Comparison of ENCODE assay signal across 14 cellular contexts in genomic region chr11:122709042-122709760, GRCh38. TPM values are rescaled to one million over a fixed set of nuclear protein-coding genes. Genes with fewer than 3 reads are reported as not detected.
DNase-seq lines count a peak whose midpoint lies in the region; ATAC-seq and TF ChIP-seq lines count a peak whose summit lies in the region.
"Had no signal": no experiment of that assay in that cellular context is flagged by ENCODE, and none has a peak within 500 bp of the region (broad histone marks: within the 10 kb centered on the region; RNA-seq: fewer than 3 reads in every experiment).

No MANE protein-coding gene starts in this region.

- no peak for DNase-seq in activated naive CD8-positive, alpha-beta T cell treated with anti-CD3 and anti-CD28 coated beads, Interleukin-2, amount 50 U/mL, for 24 hours
- no peak for DNase-seq in activated naive CD8-positive, alpha-beta T cell treated with anti-CD3 and anti-CD28 coated beads for 36 hours
- DNase-seq in T1000 (lab: John Stamatoyannopoulos, UW), result peak; percentile 14
- peak; percentile 70 for DNase-seq in fibroblast of the aortic adventitia (ENCODE audit: low read depth)
- no peak for DNase-seq in stimulated activated naive B cell treated with anti-CD40 and anti-IgM and Interleukin-4, amounts not matched to agents 10 μg/mL and 1 μg/mL and 100 μg/mL, for 72 hours
- DNase-seq in NCI-H82 treated with DMSO at 0.1 percent for 48 hours (lab: John Stamatoyannopoulos, UW; ENCODE audit: unreplicated experiment), result no peak
- no peak for DNase-seq in GM19240 (ENCODE audit: insufficient read length, low spot score)
- DNase-seq: activated CD4-positive, alpha-beta T cell treated with anti-CD3 and anti-CD28 coated beads, Interleukin-2, amount 10 ng/mL, durations not matched to agents 7 days and 5 days; activated naive CD4-positive, alpha-beta T cell treated with anti-CD3 and anti-CD28 coated beads for 36 hours; effector CD4-positive, alpha-beta T cell; naive B cell; NCI-H1092; NCI-H748 treated with DMSO at 0.1 percent for 48 hours had no signal

- no peaks in the 10 kb centered on the region for H3K9me3 Mint-ChIP-seq in activated naive CD8-positive, alpha-beta T cell treated with anti-CD3 and anti-CD28 coated beads, Interleukin-2, amount 50 U/mL, for 24 hours
- H3K9me3 Mint-ChIP-seq in activated naive CD8-positive, alpha-beta T cell treated with anti-CD3 and anti-CD28 coated beads for 36 hours, result no peaks in the 10 kb centered on the region
- no peaks in the 10 kb centered on the region for H3K9me3 Mint-ChIP-seq in stimulated activated naive B cell treated with anti-CD40 and anti-IgM and Interleukin-4, amounts not matched to agents 10 μg/mL and 1 μg/mL and 100 μg/mL, for 72 hours
- H3K9me3 Mint-ChIP-seq: activated CD4-positive, alpha-beta T cell treated with anti-CD3 and anti-CD28 coated beads, Interleukin-2, amount 10 ng/mL, durations not matched to agents 7 days and 5 days; activated naive CD4-positive, alpha-beta T cell treated with anti-CD3 and anti-CD28 coated beads for 36 hours; naive B cell had no signal

- no peak for ATAC-seq in activated naive CD8-positive, alpha-beta T cell treated with anti-CD3 and anti-CD28 coated beads, Interleukin-2, amount 50 U/mL, for 24 hours
- ATAC-seq in stimulated activated naive B cell treated with anti-CD40 and anti-IgM and Interleukin-4, amounts not matched to agents 10 μg/mL and 1 μg/mL and 100 μg/mL, for 72 hours (replicated peaks), result peak in 1 of 2 donors; percentile 6
- ATAC-seq in HG02973 (IDR thresholded peaks at IDR 0.05; ENCODE audit: unreplicated experiment), result no peak

- H3K27me3 Mint-ChIP-seq in activated naive CD8-positive, alpha-beta T cell treated with anti-CD3 and anti-CD28 coated beads, Interleukin-2, amount 50 U/mL, for 24 hours, result no peaks in the 10 kb centered on the region
- H3K27me3 Mint-ChIP-seq in activated naive CD8-positive, alpha-beta T cell treated with anti-CD3 and anti-CD28 coated beads for 36 hours, result no peaks in the 10 kb centered on the region
- no peaks in the 10 kb centered on the region for H3K27me3 Mint-ChIP-seq in stimulated activated naive B cell treated with anti-CD40 and anti-IgM and Interleukin-4, amounts not matched to agents 10 μg/mL and 1 μg/mL and 100 μg/mL, for 72 hours
- H3K27me3 Mint-ChIP-seq: activated CD4-positive, alpha-beta T cell treated with anti-CD3 and anti-CD28 coated beads, Interleukin-2, amount 10 ng/mL, durations not matched to agents 7 days and 5 days had no signal

- H3K4me3 ChIP-seq in fibroblast of the aortic adventitia (ENCODE audit: low read depth, low read length), result no peak overlapping the region

- TF ChIP-seq CTCF in fibroblast of the aortic adventitia (IDR thresholded peaks at IDR 0.05; ENCODE audit: insufficient read depth, low read length), result no peak

- H3K27ac Mint-ChIP-seq in activated naive CD8-positive, alpha-beta T cell treated with anti-CD3 and anti-CD28 coated beads, Interleukin-2, amount 50 U/mL, for 24 hours, result peak overlapping the region; percentile 41
- no peak overlapping the region for H3K27ac Mint-ChIP-seq in activated naive CD8-positive, alpha-beta T cell treated with anti-CD3 and anti-CD28 coated beads for 36 hours
- H3K27ac Mint-ChIP-seq in stimulated activated naive B cell treated with anti-CD40 and anti-IgM and Interleukin-4, amounts not matched to agents 10 μg/mL and 1 μg/mL and 100 μg/mL, for 72 hours, result peak overlapping the region; percentile 88
- H3K27ac Mint-ChIP-seq: activated CD4-positive, alpha-beta T cell treated with anti-CD3 and anti-CD28 coated beads, Interleukin-2, amount 10 ng/mL, durations not matched to agents 7 days and 5 days; activated naive CD4-positive, alpha-beta T cell treated with anti-CD3 and anti-CD28 coated beads for 36 hours had no signal

- H3K4me3 Mint-ChIP-seq in activated naive CD8-positive, alpha-beta T cell treated with anti-CD3 and anti-CD28 coated beads, Interleukin-2, amount 50 U/mL, for 24 hours, result no peak overlapping the region
- H3K4me3 Mint-ChIP-seq in activated naive CD8-positive, alpha-beta T cell treated with anti-CD3 and anti-CD28 coated beads for 36 hours, result no peak overlapping the region
- no peak overlapping the region for H3K4me3 Mint-ChIP-seq in stimulated activated naive B cell treated with anti-CD40 and anti-IgM and Interleukin-4, amounts not matched to agents 10 μg/mL and 1 μg/mL and 100 μg/mL, for 72 hours
- H3K4me3 Mint-ChIP-seq: activated CD4-positive, alpha-beta T cell treated with anti-CD3 and anti-CD28 coated beads, Interleukin-2, amount 10 ng/mL, durations not matched to agents 7 days and 5 days; activated naive CD4-positive, alpha-beta T cell treated with anti-CD3 and anti-CD28 coated beads for 36 hours had no signal

- peaks cover 74% of the 10 kb centered on the region for H3K4me1 Mint-ChIP-seq in activated naive CD8-positive, alpha-beta T cell treated with anti-CD3 and anti-CD28 coated beads, Interleukin-2, amount 50 U/mL, for 24 hours
- peaks cover 36% of the 10 kb centered on the region for H3K4me1 Mint-ChIP-seq in activated naive CD8-positive, alpha-beta T cell treated with anti-CD3 and anti-CD28 coated beads for 36 hours
- peaks cover 37 to 74% of the 10 kb centered on the region in 2 donors for H3K4me1 Mint-ChIP-seq in stimulated activated naive B cell treated with anti-CD40 and anti-IgM and Interleukin-4, amounts not matched to agents 10 μg/mL and 1 μg/mL and 100 μg/mL, for 72 hours
- H3K4me1 Mint-ChIP-seq: activated CD4-positive, alpha-beta T cell treated with anti-CD3 and anti-CD28 coated beads, Interleukin-2, amount 10 ng/mL, durations not matched to agents 7 days and 5 days had no signal

- H3K36me3 Mint-ChIP-seq in activated naive CD8-positive, alpha-beta T cell treated with anti-CD3 and anti-CD28 coated beads, Interleukin-2, amount 50 U/mL, for 24 hours (ENCODE audit: low read depth), result peaks cover 13% of the 10 kb centered on the region
- H3K36me3 Mint-ChIP-seq in activated naive CD8-positive, alpha-beta T cell treated with anti-CD3 and anti-CD28 coated beads for 36 hours, result peaks cover 17% of the 10 kb centered on the region
- H3K36me3 Mint-ChIP-seq in stimulated activated naive B cell treated with anti-CD40 and anti-IgM and Interleukin-4, amounts not matched to agents 10 μg/mL and 1 μg/mL and 100 μg/mL, for 72 hours, result peaks cover 11 to 14% of the 10 kb centered on the region in 2 donors
- H3K36me3 Mint-ChIP-seq: naive B cell had no signal

RNA-seq across cellular contexts. Expression of gene UBASH3B, which starts 53.7 kb away (rescaled TPM):
- 10 to 100 TPM; 28.2 to 30.6 TPM for total RNA-seq in activated naive CD8-positive, alpha-beta T cell treated with anti-CD3 and anti-CD28 coated beads for 36 hours
- 3.5 and 23.2 TPM in 2 replicates for total RNA-seq in fibroblast of the aortic adventitia (ENCODE audit: low replicate concordance)

Comparison
In these comparisons a context has a peak if more than half of its experiments do, and no peak if none do; other contexts are left out.
1. DNase-seq: peak in T1000 (single experiment) and fibroblast of the aortic adventitia (single experiment); none in activated naive CD8-positive, alpha-beta T cell treated with anti-CD3 and anti-CD28 coated beads, Interleukin-2, amount 50 U/mL, for 24 hours (single experiment), activated naive CD8-positive, alpha-beta T cell treated with anti-CD3 and anti-CD28 coated beads for 36 hours (single experiment), stimulated activated naive B cell treated with anti-CD40 and anti-IgM and Interleukin-4, amounts not matched to agents 10 μg/mL and 1 μg/mL and 100 μg/mL, for 72 hours (single experiment), NCI-H82 treated with DMSO at 0.1 percent for 48 hours (single experiment) and GM19240 (single experiment).